14 cellular contexts compared by ENCODE assay signal in genomic region chr10:13091816-13092215, GRCh38.
"Had no signal": no experiment of that assay in that cellular context is flagged by ENCODE, and none has a peak within 500 bp of the region (broad histone marks: within the 10 kb centered on the region; RNA-seq: fewer than 3 reads in every experiment).

No MANE protein-coding gene starts in this region.

- H3K27me3 ChIP-seq: gastroesophageal sphincter, pancreas, spleen, upper lobe of right lung had no signal

- H3K4me3 ChIP-seq: gastroesophageal sphincter, heart right ventricle, pancreas, spleen, upper lobe of right lung had no signal

- H3K36me3 ChIP-seq: gastroesophageal sphincter, heart right ventricle, pancreas, spleen, upper lobe of right lung had no signal

- DNase-seq: activated CD4-positive, alpha-beta T cell treated with anti-CD3 and anti-CD28 coated beads, Interleukin-2, amount 50 U/mL, for 1 hour; activated CD4-positive, CD25-positive, alpha-beta regulatory T cell treated with anti-CD3 and anti-CD28 coated beads, Interleukin-2, amount 50 U/mL, for 72 hours; activated CD8-positive, alpha-beta memory T cell treated with anti-CD3 and anti-CD28 coated beads, Interleukin-2, amount 50 U/mL, for 4 hours; activated effector memory CD4-positive, alpha-beta T cell treated with Interleukin-2 at 50 U/mL for 16 hours; activated naive CD4-positive, alpha-beta T cell treated with anti-CD3 and anti-CD28 coated beads, Interleukin-2, amount 10 ng/mL, durations not matched to agents 7 days and 5 days; activated T-cell treated with anti-CD3 and anti-CD28 coated beads, Interleukin-2, amount 50 U/mL, for 4 hours; heart right ventricle; mesenchymal stem cell; naive thymus-derived CD4-positive, alpha-beta T cell; pancreas; spleen; stimulated activated CD4-positive, alpha-beta T cell treated with anti-CD3 and anti-CD28 coated beads, Interleukin-4, amount 100 ng/mL, for 4 hours; upper lobe of right lung had no signal

- H3K9me3 ChIP-seq: gastroesophageal sphincter, heart right ventricle, pancreas, spleen, upper lobe of right lung had no signal

- H3K27ac ChIP-seq: gastroesophageal sphincter, pancreas, spleen, upper lobe of right lung had no signal

- H3K4me1 ChIP-seq: pancreas, spleen, upper lobe of right lung had no signal
